In the genomic region with DNA sequence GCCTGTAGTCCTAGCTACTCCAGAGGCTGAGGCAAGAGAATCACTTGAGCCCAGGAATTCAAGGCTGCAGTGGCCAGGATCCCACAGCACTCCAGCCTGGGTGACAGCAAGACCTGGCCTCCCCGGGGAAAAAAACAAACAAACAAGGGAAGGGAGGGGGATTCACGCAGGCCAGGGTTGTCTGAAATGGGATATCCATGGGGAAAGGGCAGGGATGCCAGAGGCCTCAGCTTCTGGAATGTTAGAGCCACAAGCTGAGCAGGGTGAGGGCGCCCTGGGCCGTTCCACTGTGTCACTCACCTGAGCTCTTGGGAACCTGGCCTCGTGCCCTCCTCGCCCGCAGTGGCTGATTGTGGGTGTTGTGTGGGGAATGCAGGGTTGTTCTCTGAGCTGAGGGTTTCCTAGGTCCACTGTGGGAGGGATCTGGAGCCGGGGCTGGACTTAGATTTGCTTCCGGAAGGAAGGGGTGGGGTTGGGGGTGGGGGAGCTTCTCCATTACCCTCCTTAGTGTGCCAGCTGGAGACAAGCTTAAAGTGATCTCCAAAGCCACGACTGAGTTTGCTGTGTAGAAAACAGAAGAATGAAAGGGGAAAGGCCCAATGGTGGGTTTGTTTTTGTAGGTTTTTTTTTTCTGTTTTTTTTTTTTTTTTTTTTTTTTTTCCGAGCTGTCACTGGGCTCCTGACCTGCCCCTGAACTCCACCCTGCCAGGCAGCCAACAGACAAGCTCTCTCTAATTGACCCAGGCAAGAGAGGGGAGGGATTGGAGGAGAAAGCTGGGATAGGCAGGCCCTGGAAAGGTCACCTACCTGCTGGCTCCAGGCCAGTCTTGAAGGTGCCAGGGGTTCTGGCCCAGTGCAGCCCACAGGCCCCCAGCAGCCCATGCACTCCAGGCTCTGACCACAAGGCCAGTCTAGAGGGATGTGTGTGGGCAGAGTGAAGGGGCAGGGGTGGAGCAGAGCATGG, we compare ENCODE assay signal across 1 cellular context.
TF ChIP-seq lines count a peak whose summit lies in the region.

A gene (minus strand): TSS at position 414 of the 964 bp plus-strand sequence. CDS start 1,189 bp downstream, outside the sequence.

TF ChIP-seq in HepG2, 621 proteins besides CTCF, POLR2A, EP300 and RAD21 (continued from another document and continues in another):
- TF ChIP-seq, protein P1, sequence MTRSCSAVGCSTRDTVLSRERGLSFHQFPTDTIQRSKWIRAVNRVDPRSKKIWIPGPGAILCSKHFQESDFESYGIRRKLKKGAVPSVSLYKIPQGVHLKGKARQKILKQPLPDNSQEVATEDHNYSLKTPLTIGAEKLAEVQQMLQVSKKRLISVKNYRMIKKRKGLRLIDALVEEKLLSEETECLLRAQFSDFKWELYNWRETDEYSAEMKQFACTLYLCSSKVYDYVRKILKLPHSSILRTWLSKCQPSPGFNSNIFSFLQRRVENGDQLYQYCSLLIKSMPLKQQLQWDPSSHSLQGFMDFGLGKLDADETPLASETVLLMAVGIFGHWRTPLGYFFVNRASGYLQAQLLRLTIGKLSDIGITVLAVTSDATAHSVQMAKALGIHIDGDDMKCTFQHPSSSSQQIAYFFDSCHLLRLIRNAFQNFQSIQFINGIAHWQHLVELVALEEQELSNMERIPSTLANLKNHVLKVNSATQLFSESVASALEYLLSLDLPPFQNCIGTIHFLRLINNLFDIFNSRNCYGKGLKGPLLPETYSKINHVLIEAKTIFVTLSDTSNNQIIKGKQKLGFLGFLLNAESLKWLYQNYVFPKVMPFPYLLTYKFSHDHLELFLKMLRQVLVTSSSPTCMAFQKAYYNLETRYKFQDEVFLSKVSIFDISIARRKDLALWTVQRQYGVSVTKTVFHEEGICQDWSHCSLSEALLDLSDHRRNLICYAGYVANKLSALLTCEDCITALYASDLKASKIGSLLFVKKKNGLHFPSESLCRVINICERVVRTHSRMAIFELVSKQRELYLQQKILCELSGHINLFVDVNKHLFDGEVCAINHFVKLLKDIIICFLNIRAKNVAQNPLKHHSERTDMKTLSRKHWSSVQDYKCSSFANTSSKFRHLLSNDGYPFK (CRISPR knock-in tag; IDR thresholded peaks at IDR 0.05; ENCODE audit: borderline replicate concordance) = peak; percentile 34; the same call in 1 of the 2 replicates
- TF ChIP-seq, protein P2, sequence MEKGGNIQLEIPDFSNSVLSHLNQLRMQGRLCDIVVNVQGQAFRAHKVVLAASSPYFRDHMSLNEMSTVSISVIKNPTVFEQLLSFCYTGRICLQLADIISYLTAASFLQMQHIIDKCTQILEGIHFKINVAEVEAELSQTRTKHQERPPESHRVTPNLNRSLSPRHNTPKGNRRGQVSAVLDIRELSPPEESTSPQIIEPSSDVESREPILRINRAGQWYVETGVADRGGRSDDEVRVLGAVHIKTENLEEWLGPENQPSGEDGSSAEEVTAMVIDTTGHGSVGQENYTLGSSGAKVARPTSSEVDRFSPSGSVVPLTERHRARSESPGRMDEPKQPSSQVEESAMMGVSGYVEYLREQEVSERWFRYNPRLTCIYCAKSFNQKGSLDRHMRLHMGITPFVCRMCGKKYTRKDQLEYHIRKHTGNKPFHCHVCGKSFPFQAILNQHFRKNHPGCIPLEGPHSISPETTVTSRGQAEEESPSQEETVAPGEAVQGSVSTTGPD (CRISPR knock-in tag; IDR thresholded peaks at IDR 0.05) = no peak; the same call in 1 of the 2 replicates
- no peak for TF ChIP-seq SRF (IDR thresholded peaks at IDR 0.05; ENCODE audit: low read depth, low read length)
- peak; percentile 92 for TF ChIP-seq ZNF768 (CRISPR knock-in tag; IDR thresholded peaks at IDR 0.05)
- peak; percentile 61 for TF ChIP-seq ZNF670 (CRISPR knock-in tag; IDR thresholded peaks at IDR 0.05; ENCODE audit: borderline replicate concordance)
- peak; percentile 77; the same call in 1 of the 2 replicates for TF ChIP-seq ZNF879 (CRISPR knock-in tag; IDR thresholded peaks at IDR 0.05)
- TF ChIP-seq ZNF274 (CRISPR knock-in tag; IDR thresholded peaks at IDR 0.05) = no peak; the same call in 1 of the 2 replicates
- no peak; the same call in 1 of the 2 replicates for TF ChIP-seq ZNF772 (CRISPR knock-in tag; IDR thresholded peaks at IDR 0.05)
- TF ChIP-seq, protein P3, sequence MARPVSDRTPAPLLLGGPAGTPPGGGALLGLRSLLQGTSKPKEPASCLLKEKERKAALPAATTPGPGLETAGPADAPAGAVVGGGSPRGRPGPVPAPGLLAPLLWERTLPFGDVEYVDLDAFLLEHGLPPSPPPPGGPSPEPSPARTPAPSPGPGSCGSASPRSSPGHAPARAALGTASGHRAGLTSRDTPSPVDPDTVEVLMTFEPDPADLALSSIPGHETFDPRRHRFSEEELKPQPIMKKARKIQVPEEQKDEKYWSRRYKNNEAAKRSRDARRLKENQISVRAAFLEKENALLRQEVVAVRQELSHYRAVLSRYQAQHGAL (CRISPR knock-in tag; IDR thresholded peaks at IDR 0.05; ENCODE audit: not compliant biosample characterization) = no peak
- TF ChIP-seq FIP1L1 (IDR thresholded peaks at IDR 0.05; ENCODE audit: borderline replicate concordance, insufficient read depth, low read depth, low read length) = no peak
- TF ChIP-seq SOX5 (CRISPR knock-in tag; IDR thresholded peaks at IDR 0.05; ENCODE audit: borderline replicate concordance) = peak; percentile 55; the same call in 1 of the 2 replicates
- peak; percentile 77; the same call in 1 of the 2 replicates for TF ChIP-seq SIN3A (IDR thresholded peaks at IDR 0.05; ENCODE audit: borderline replicate concordance, low read depth, low read length)
- TF ChIP-seq FOXK1 (CRISPR knock-in tag; IDR thresholded peaks at IDR 0.05; ENCODE audit: borderline replicate concordance, low read depth) = peak; percentile 69
- no peak for TF ChIP-seq AKAP8 (CRISPR knock-in tag; IDR thresholded peaks at IDR 0.05)
- TF ChIP-seq, protein P4, sequence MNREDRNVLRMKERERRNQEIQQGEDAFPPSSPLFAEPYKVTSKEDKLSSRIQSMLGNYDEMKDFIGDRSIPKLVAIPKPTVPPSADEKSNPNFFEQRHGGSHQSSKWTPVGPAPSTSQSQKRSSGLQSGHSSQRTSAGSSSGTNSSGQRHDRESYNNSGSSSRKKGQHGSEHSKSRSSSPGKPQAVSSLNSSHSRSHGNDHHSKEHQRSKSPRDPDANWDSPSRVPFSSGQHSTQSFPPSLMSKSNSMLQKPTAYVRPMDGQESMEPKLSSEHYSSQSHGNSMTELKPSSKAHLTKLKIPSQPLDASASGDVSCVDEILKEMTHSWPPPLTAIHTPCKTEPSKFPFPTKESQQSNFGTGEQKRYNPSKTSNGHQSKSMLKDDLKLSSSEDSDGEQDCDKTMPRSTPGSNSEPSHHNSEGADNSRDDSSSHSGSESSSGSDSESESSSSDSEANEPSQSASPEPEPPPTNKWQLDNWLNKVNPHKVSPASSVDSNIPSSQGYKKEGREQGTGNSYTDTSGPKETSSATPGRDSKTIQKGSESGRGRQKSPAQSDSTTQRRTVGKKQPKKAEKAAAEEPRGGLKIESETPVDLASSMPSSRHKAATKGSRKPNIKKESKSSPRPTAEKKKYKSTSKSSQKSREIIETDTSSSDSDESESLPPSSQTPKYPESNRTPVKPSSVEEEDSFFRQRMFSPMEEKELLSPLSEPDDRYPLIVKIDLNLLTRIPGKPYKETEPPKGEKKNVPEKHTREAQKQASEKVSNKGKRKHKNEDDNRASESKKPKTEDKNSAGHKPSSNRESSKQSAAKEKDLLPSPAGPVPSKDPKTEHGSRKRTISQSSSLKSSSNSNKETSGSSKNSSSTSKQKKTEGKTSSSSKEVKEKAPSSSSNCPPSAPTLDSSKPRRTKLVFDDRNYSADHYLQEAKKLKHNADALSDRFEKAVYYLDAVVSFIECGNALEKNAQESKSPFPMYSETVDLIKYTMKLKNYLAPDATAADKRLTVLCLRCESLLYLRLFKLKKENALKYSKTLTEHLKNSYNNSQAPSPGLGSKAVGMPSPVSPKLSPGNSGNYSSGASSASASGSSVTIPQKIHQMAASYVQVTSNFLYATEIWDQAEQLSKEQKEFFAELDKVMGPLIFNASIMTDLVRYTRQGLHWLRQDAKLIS (CRISPR knock-in tag; IDR thresholded peaks at IDR 0.05) = no peak; the same call in 1 of the 2 replicates
- TF ChIP-seq ZNF552 (CRISPR knock-in tag; IDR thresholded peaks at IDR 0.05; ENCODE audit: borderline replicate concordance) = no peak
- 0 out of 2 replicates have a peak, but pooled peaks have one; percentile 54 for TF ChIP-seq SETDB1 (CRISPR knock-in tag; IDR thresholded peaks at IDR 0.05; ENCODE audit: borderline replicate concordance)
- TF ChIP-seq, protein P5, sequence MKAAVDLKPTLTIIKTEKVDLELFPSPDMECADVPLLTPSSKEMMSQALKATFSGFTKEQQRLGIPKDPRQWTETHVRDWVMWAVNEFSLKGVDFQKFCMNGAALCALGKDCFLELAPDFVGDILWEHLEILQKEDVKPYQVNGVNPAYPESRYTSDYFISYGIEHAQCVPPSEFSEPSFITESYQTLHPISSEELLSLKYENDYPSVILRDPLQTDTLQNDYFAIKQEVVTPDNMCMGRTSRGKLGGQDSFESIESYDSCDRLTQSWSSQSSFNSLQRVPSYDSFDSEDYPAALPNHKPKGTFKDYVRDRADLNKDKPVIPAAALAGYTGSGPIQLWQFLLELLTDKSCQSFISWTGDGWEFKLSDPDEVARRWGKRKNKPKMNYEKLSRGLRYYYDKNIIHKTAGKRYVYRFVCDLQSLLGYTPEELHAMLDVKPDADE (CRISPR knock-in tag; IDR thresholded peaks at IDR 0.05) = no peak
- no peak for TF ChIP-seq ZNF530 (CRISPR knock-in tag; IDR thresholded peaks at IDR 0.05; ENCODE audit: low read depth)
- peak; percentile 61; the same call in 1 of the 2 replicates for TF ChIP-seq RBFOX2 (IDR thresholded peaks at IDR 0.05; ENCODE audit: low read depth, low read length)
- TF ChIP-seq, protein P6, sequence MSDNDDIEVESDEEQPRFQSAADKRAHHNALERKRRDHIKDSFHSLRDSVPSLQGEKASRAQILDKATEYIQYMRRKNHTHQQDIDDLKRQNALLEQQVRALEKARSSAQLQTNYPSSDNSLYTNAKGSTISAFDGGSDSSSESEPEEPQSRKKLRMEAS (IDR thresholded peaks at IDR 0.05) = peak; percentile 81
- no peak for TF ChIP-seq CBX2 (IDR thresholded peaks at IDR 0.05; ENCODE audit: low read depth, low read length)
- no peak for TF ChIP-seq CBX2 (CRISPR knock-in tag; IDR thresholded peaks at IDR 0.05; ENCODE audit: low read depth)
- TF ChIP-seq, protein P7, sequence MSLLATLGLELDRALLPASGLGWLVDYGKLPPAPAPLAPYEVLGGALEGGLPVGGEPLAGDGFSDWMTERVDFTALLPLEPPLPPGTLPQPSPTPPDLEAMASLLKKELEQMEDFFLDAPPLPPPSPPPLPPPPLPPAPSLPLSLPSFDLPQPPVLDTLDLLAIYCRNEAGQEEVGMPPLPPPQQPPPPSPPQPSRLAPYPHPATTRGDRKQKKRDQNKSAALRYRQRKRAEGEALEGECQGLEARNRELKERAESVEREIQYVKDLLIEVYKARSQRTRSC (CRISPR knock-in tag; IDR thresholded peaks at IDR 0.05; ENCODE audit: low read depth) = no peak
- TF ChIP-seq NFE2L1 (CRISPR knock-in tag; IDR thresholded peaks at IDR 0.05; ENCODE audit: borderline replicate concordance) = no peak; the same call in 1 of the 2 replicates
- TF ChIP-seq ZNF207 (IDR thresholded peaks at IDR 0.05; ENCODE audit: borderline replicate concordance) = no peak
- TF ChIP-seq ZNF563 (CRISPR knock-in tag; IDR thresholded peaks at IDR 0.05) = no peak
- TF ChIP-seq DMAP1 (CRISPR knock-in tag; IDR thresholded peaks at IDR 0.05) = peak; percentile 87
- TF ChIP-seq SALL2 (CRISPR knock-in tag; IDR thresholded peaks at IDR 0.05) = no peak
- no peak for TF ChIP-seq CENPT (CRISPR knock-in tag; IDR thresholded peaks at IDR 0.05; ENCODE audit: low read depth)
- peak; percentile 83 for TF ChIP-seq ZC3H13 (CRISPR knock-in tag; IDR thresholded peaks at IDR 0.05)
- TF ChIP-seq HHEX (CRISPR knock-in tag; IDR thresholded peaks at IDR 0.05) = no peak
- TF ChIP-seq SMARCC2 (IDR thresholded peaks at IDR 0.05) = no peak
- TF ChIP-seq ELF3 (CRISPR knock-in tag; IDR thresholded peaks at IDR 0.05) = peak; percentile 72
- TF ChIP-seq MLLT10 (CRISPR knock-in tag; IDR thresholded peaks at IDR 0.05) = no peak
- peak; percentile 66; the same call in 1 of the 2 replicates for TF ChIP-seq ZNF589 (CRISPR knock-in tag; conservative IDR thresholded peaks at IDR 0.05)
- TF ChIP-seq, protein P8, sequence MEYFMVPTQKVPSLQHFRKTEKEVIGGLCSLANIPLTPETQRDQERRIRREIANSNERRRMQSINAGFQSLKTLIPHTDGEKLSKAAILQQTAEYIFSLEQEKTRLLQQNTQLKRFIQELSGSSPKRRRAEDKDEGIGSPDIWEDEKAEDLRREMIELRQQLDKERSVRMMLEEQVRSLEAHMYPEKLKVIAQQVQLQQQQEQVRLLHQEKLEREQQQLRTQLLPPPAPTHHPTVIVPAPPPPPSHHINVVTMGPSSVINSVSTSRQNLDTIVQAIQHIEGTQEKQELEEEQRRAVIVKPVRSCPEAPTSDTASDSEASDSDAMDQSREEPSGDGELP (IDR thresholded peaks at IDR 0.05; ENCODE audit: borderline replicate concordance, low read depth) = peak; percentile 62; the same call in 1 of the 2 replicates
- TF ChIP-seq ZNF136 (CRISPR knock-in tag; IDR thresholded peaks at IDR 0.05; ENCODE audit: low read depth) = 0 out of 2 replicates have a peak, but pooled peaks have one; percentile 24
- TF ChIP-seq THYN1 (CRISPR knock-in tag; IDR thresholded peaks at IDR 0.05; ENCODE audit: borderline replicate concordance, low read depth) = no peak
- peak; percentile 54; the same call in 1 of the 2 replicates for TF ChIP-seq ZNF839 (CRISPR knock-in tag; IDR thresholded peaks at IDR 0.05; ENCODE audit: borderline replicate concordance)
- no peak for TF ChIP-seq XBP1 (CRISPR knock-in tag; IDR thresholded peaks at IDR 0.05)
- peak; percentile 59; the same call in 1 of the 2 replicates for TF ChIP-seq ZNF749 (CRISPR knock-in tag; IDR thresholded peaks at IDR 0.05; ENCODE audit: borderline replicate concordance)
- no peak for TF ChIP-seq RFXANK (CRISPR knock-in tag; IDR thresholded peaks at IDR 0.05)
- TF ChIP-seq, protein P9, sequence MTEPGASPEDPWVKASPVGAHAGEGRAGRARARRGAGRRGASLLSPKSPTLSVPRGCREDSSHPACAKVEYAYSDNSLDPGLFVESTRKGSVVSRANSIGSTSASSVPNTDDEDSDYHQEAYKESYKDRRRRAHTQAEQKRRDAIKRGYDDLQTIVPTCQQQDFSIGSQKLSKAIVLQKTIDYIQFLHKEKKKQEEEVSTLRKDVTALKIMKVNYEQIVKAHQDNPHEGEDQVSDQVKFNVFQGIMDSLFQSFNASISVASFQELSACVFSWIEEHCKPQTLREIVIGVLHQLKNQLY (CRISPR knock-in tag; IDR thresholded peaks at IDR 0.05) = peak; percentile 82
- TF ChIP-seq, protein P10, sequence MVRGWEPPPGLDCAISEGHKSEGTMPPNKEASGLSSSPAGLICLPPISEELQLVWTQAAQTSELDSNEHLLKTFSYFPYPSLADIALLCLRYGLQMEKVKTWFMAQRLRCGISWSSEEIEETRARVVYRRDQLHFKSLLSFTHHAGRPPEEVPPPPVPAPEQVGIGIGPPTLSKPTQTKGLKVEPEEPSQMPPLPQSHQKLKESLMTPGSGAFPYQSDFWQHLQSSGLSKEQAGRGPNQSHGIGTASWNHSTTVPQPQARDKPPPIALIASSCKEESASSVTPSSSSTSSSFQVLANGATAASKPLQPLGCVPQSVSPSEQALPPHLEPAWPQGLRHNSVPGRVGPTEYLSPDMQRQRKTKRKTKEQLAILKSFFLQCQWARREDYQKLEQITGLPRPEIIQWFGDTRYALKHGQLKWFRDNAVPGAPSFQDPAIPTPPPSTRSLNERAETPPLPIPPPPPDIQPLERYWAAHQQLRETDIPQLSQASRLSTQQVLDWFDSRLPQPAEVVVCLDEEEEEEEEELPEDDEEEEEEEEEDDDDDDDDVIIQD (CRISPR knock-in tag; IDR thresholded peaks at IDR 0.05; ENCODE audit: low read depth) = peak; percentile 63; the same call in 1 of the 2 replicates
- TF ChIP-seq ZEB1 (IDR thresholded peaks at IDR 0.05; ENCODE audit: insufficient replicate concordance, low read depth) = peak; percentile 23
